In genomic region chr11:567036-567628, GRCh38 we compare ENCODE assay signal across 1 cellular context.
TF ChIP-seq lines count a peak whose summit lies in the region.

No MANE protein-coding gene starts in this region.

TF ChIP-seq in H1, 55 proteins besides CTCF, POLR2A, EP300 and RAD21:
- no peak for TF ChIP-seq TAF7 (optimal IDR thresholded peaks at IDR 0.05; ENCODE audit: borderline replicate concordance, low read depth, low read length)
- TF ChIP-seq EGR1 (IDR thresholded peaks at IDR 0.05; ENCODE audit: borderline replicate concordance, low read depth, low read length), result no peak
- no peak for TF ChIP-seq RNF2 (IDR thresholded peaks at IDR 0.05; ENCODE audit: borderline replicate concordance, low read depth, low read length, missing control alignments, poor library complexity, severe bottlenecking)
- no peak for TF ChIP-seq USF2 (IDR thresholded peaks at IDR 0.05; ENCODE audit: low read length)
- TF ChIP-seq RXRA (IDR thresholded peaks at IDR 0.05; ENCODE audit: insufficient read depth, low read depth, low read length), result no peak
- no peak for TF ChIP-seq RBBP5 (IDR thresholded peaks at IDR 0.05; ENCODE audit: borderline replicate concordance, low read depth, low read length)
- no peak for TF ChIP-seq JUN (IDR thresholded peaks at IDR 0.05; ENCODE audit: low read depth, low read length)
- no peak for TF ChIP-seq CEBPB (IDR thresholded peaks at IDR 0.05; ENCODE audit: low read depth, low read length)
- no peak for TF ChIP-seq SUZ12 (IDR thresholded peaks at IDR 0.05; ENCODE audit: low read length)
- TF ChIP-seq SP2 (IDR thresholded peaks at IDR 0.05; ENCODE audit: low read length), result no peak
- no peak for TF ChIP-seq SIN3A (conservative IDR thresholded peaks at IDR 0.05 in 1 of 2, IDR thresholded peaks at IDR 0.05 in 1 of 2; ENCODE audit: low read depth in 1 of 2, low read length in 2 of 2)
- no peak for TF ChIP-seq CHD1 (IDR thresholded peaks at IDR 0.05; ENCODE audit: low read depth, low read length)
